In the genomic region with DNA sequence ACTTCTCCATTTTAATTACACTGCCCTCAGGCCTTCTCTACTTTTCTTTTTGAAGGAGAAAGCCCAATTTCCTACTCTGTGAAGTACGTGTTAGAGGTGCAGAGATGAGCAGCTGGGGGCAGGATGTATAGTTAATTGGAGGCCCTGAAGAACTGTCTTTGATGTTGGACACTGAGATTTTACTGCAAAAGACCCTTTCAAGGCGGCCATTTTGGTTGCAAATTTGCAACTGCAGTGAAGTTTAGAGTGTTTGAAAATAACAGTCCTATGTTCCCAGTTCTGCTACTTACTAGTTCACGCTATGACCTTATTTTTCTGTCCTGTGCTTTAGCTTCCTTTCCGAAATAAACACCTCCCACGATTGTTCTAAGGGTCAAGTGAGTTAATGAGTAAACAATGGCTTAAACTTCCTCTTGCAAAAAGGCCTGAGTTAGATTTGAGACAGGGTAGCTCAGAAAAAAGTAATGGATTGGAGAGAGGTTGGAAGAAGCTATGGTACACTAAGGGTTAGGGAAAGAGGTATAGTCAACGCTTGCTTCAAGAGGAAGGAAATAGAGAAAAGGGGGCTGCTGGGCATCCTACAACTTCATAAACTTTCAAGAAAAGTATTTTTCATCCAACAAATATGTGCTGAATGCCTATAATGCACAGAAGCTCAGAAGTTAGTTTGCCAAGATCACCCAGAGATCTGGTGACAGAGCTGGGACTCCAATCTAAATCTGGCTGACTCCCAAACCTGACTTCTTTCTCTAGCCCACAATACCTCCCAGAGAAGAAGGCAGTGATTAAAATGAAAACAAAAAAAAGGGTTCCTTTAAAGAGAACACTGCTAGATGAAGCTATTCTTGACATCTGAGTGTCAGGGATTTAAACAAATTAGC, we compare ENCODE assay signal across 13 cellular contexts. TPM values are rescaled to one million over a fixed set of nuclear protein-coding genes. Genes with fewer than 3 reads are reported as not detected.
DNase-seq lines count a peak whose midpoint lies in the region; TF ChIP-seq lines count a peak whose summit lies in the region.
"Had no signal": no experiment of that assay in that cellular context is flagged by ENCODE, and none has a peak within 500 bp of the region (broad histone marks: within the 10 kb centered on the region; RNA-seq: fewer than 3 reads in every experiment).

No MANE protein-coding gene starts in this region.

- H4K20me1 ChIP-seq in osteoblast (ENCODE audit: insufficient read depth, low read length), result no peaks in the 10 kb centered on the region

- no peaks in the 10 kb centered on the region for H3K4me1 Mint-ChIP-seq in HFFc6 (ENCODE audit: low read depth)

- H3K4me3 ChIP-seq in NB4 (ENCODE audit: low read depth, low read length) (no peak overlapping the region), esophagus squamous epithelium (no peak overlapping the region), osteoblast (ENCODE audit: insufficient read depth, low read length) (no peak overlapping the region)
- H3K4me3 ChIP-seq: PC-9 had no signal

- no peaks in the 10 kb centered on the region for H3K36me3 Mint-ChIP-seq in HFFc6 (ENCODE audit: low read depth)

- H3K27me3 ChIP-seq in esophagus squamous epithelium, result no peaks in the 10 kb centered on the region
- no peaks in the 10 kb centered on the region for H3K27me3 ChIP-seq in osteoblast (ENCODE audit: insufficient read depth, low read length)
- H3K27me3 ChIP-seq: foreskin keratinocyte had no signal

- H3K79me2 ChIP-seq in osteoblast (ENCODE audit: insufficient read depth, low read length), result no peaks in the 10 kb centered on the region

- TF ChIP-seq POLR2A in NB4 (IDR thresholded peaks at IDR 0.05; ENCODE audit: extremely low read depth, insufficient read length) (no peak), esophagus squamous epithelium (IDR thresholded peaks at IDR 0.05) (no peak)

- no peak overlapping the region for H2AFZ ChIP-seq in osteoblast (ENCODE audit: low read length)
- H2AFZ ChIP-seq: PC-9 had no signal

- DNase-seq in CD1c-positive myeloid dendritic cell (ENCODE audit: extremely low spot score) (peak; percentile 75), NB4 (ENCODE audit: low read depth) (peak; percentile 28), esophagus squamous epithelium (lab: John Stamatoyannopoulos, UW) (no peak), osteoblast (ENCODE audit: insufficient read length, low spot score, missing footprints) (no peak), NCI-H2107 treated with DMSO at 0.1 percent for 48 hours (lab: John Stamatoyannopoulos, UW; ENCODE audit: unreplicated experiment) (no peak), HFFc6 (no peak), SKM-1 (lab: John Stamatoyannopoulos, UW; ENCODE audit: unreplicated experiment) (no peak), putamen (ENCODE audit: low spot score) (no peak)
- DNase-seq: activated T-cell treated with anti-CD3 and anti-CD28 coated beads for 4 hours; foreskin keratinocyte; NCI-H2171 treated with DMSO at 0.1 percent for 48 hours; PC-9; stimulated activated CD4-positive, alpha-beta T cell treated with anti-CD3 and anti-CD28 coated beads, Interleukin-15, amount 100 ng/mL, for 24 hours had no signal

- H3K9me3 Mint-ChIP-seq in HFFc6, result peaks cover 7% of the 10 kb centered on the region

- H3K4me1 ChIP-seq in esophagus squamous epithelium, result peaks cover 19 to 35% (median 26%) of the 10 kb centered on the region in 3 donors
- peaks cover 11% of the 10 kb centered on the region for H3K4me1 ChIP-seq in osteoblast (ENCODE audit: insufficient read depth, low read length)
- H3K4me1 ChIP-seq: foreskin keratinocyte had no signal

- 55 to 56% methylated on average over 6 of the region's 6 CpGs for WGBS in esophagus squamous epithelium, 2 donors

- H3K4me2 ChIP-seq in osteoblast (ENCODE audit: insufficient read depth, low read length), result peak overlapping the region; percentile 3
- H3K4me2 ChIP-seq: PC-9 had no signal

- intact Hi-C loops in esophagus squamous epithelium (cut with DNase I), result no loop called here

- TF ChIP-seq CTCF in NB4 (IDR thresholded peaks at IDR 0.05; ENCODE audit: low read depth, low read length) (no peak), esophagus squamous epithelium (IDR thresholded peaks at IDR 0.05) (no peak), osteoblast (IDR thresholded peaks at IDR 0.05; ENCODE audit: extremely low read depth, low read depth, low read length) (no peak), HFFc6 (IDR thresholded peaks at IDR 0.05) (no peak)

- H3K4me3 Mint-ChIP-seq in HFFc6, result no peak overlapping the region

- H3K27me3 Mint-ChIP-seq in HFFc6 (ENCODE audit: insufficient read depth), result peaks cover 2% of the 10 kb centered on the region; the same call in 1 of the 2 replicates

- H3K9me3 ChIP-seq in esophagus squamous epithelium (no peaks in the 10 kb centered on the region), osteoblast (ENCODE audit: low read depth, low read length) (no peaks in the 10 kb centered on the region)

- H3K36me3 ChIP-seq in esophagus squamous epithelium (no peaks in the 10 kb centered on the region), osteoblast (ENCODE audit: insufficient read depth, low read length) (no peaks in the 10 kb centered on the region)

- H3K27ac Mint-ChIP-seq in HFFc6, result no peak overlapping the region

- H3K27ac ChIP-seq in esophagus squamous epithelium, result peak overlapping the region; percentile 24 to 78 (median 60)
- no peak overlapping the region for H3K27ac ChIP-seq in osteoblast (ENCODE audit: low read depth, low read length)
- H3K27ac ChIP-seq: foreskin keratinocyte, PC-9 had no signal

RNA-seq across cellular contexts. Expression of gene DICER1, which starts 26.4 kb away (rescaled TPM):
- 10 to 100 TPM; 39.4 to 79.7 (median 55.7) TPM for total RNA-seq in esophagus squamous epithelium
- 53.6 and 55.7 TPM in 2 replicates for total RNA-seq in osteoblast
- total RNA-seq in HFFc6 (2021; fragmentation: NEBNext Ultra II Directional; extraction: Animal tissue kit (Norgen Biotek cat#: 25700)), result 10 to 100 TPM; 34.0 to 40.0 (median 37.6) TPM

Comparison
In these comparisons a context has a peak if more than half of its experiments do, and no peak if none do; other contexts are left out.
1. DNase-seq: peak in CD1c-positive myeloid dendritic cell (single experiment) and NB4 (single experiment); none in esophagus squamous epithelium (single experiment), osteoblast (single experiment), NCI-H2107 treated with DMSO at 0.1 percent for 48 hours (single experiment), HFFc6 (single experiment), SKM-1 (single experiment) and putamen (single experiment).